ENCODE assay signal across 8 cellular contexts in genomic region chr12:124321040-124321481, GRCh38. TPM values are rescaled to one million over a fixed set of nuclear protein-coding genes. Genes with fewer than 3 reads are reported as not detected.
DNase-seq lines count a peak whose midpoint lies in the region; ATAC-seq and TF ChIP-seq lines count a peak whose summit lies in the region.

No MANE protein-coding gene starts in this region.

- peaks cover 48% of the 10 kb centered on the region for H3K36me3 Mint-ChIP-seq in GM23338 (ENCODE audit: low read depth)
- peaks cover 18% of the 10 kb centered on the region for H3K36me3 Mint-ChIP-seq in endothelial cell (ENCODE audit: low read depth, unreplicated experiment)

- H3K4me3 ChIP-seq in GM23338: no peak overlapping the region

- no peaks in the 10 kb centered on the region for H4K20me1 ChIP-seq in GM23338 (replicated peaks; ENCODE audit: insufficient read depth)

- TF ChIP-seq CTCF in GM23338 (conservative IDR thresholded peaks at IDR 0.05; ENCODE audit: low read depth in 2 of 2): peak; percentile 90 to 95
- peak; percentile 94 for TF ChIP-seq CTCF in endothelial cell (IDR thresholded peaks at IDR 0.05; ENCODE audit: unreplicated experiment)

- peak; percentile 79 for ATAC-seq in GM23338
- ATAC-seq in GM18858 (IDR thresholded peaks at IDR 0.05; ENCODE audit: unreplicated experiment): no peak

- H3K4me1 Mint-ChIP-seq in GM23338 (peaks cover 27% of the 10 kb centered on the region), endothelial cell (ENCODE audit: unreplicated experiment) (peaks cover 5% of the 10 kb centered on the region)

- H3K9me3 Mint-ChIP-seq in GM23338: peaks cover 33% of the 10 kb centered on the region
- H3K9me3 Mint-ChIP-seq in endothelial cell (ENCODE audit: unreplicated experiment): peaks cover 10% of the 10 kb centered on the region

- H3F3A ChIP-seq in GM23338 (replicated peaks; ENCODE audit: low read depth): peaks cover 9% of the 10 kb centered on the region; the same call in 1 of the 2 replicates

- H3K36me3 ChIP-seq in GM23338 (ENCODE audit: insufficient read depth): peaks cover 13% of the 10 kb centered on the region; the same call in 1 of the 2 replicates

- H3K79me2 ChIP-seq in GM23338 (replicated peaks; ENCODE audit: insufficient read depth): no peaks in the 10 kb centered on the region

- no peak overlapping the region for H2AFZ ChIP-seq in GM23338

- H3K27me3 Mint-ChIP-seq in GM23338 (ENCODE audit: insufficient read depth, low read depth, poor library complexity) (peaks cover 40% of the 10 kb centered on the region), endothelial cell (ENCODE audit: unreplicated experiment) (peaks cover 22% of the 10 kb centered on the region)

- DNase-seq in ELF-1 (ENCODE audit: low read depth, low spot score) (peak; percentile 81), GM23338 (ENCODE audit: low spot score) (peak; percentile 78), NCI-H2171 treated with DMSO at 0.1 percent for 48 hours (lab: John Stamatoyannopoulos, UW) (peak; percentile 26), endothelial cell (ENCODE audit: low spot score) (peak; percentile 86), myocyte (ENCODE audit: low read depth) (peak; percentile 60)
- DNase-seq in activated CD8-positive, alpha-beta memory T cell treated with anti-CD3 and anti-CD28 coated beads for 48 hours (ENCODE audit: low read depth in 2 of 3, low spot score in 2 of 3): peak; percentile 40 to 64 (median 62)
- peak; percentile 14 to 32 for DNase-seq in stimulated activated CD8-positive, alpha-beta memory T cell treated with anti-CD3 and anti-CD28 coated beads, Interleukin-7, amount 100 ng/mL, for 4 hours (ENCODE audit: low read depth in 2 of 2)

- no peak overlapping the region for H3K4me3 Mint-ChIP-seq in GM23338
- no peak overlapping the region for H3K4me3 Mint-ChIP-seq in endothelial cell (ENCODE audit: unreplicated experiment)

- H3K27me3 ChIP-seq in GM23338 (ENCODE audit: insufficient read depth): no peaks in the 10 kb centered on the region

- peaks cover 18% of the 10 kb centered on the region for H3K4me1 ChIP-seq in GM23338 (ENCODE audit: insufficient read depth)

- no peak overlapping the region for H3K27ac ChIP-seq in GM23338 (ENCODE audit: low read depth)

- H3K9me2 ChIP-seq in GM23338 (ENCODE audit: insufficient read depth): no peaks in the 10 kb centered on the region

- no peak overlapping the region for H3K4me2 ChIP-seq in GM23338

- H3K27ac Mint-ChIP-seq in GM23338 (no peak overlapping the region), endothelial cell (ENCODE audit: unreplicated experiment) (no peak overlapping the region)

TF ChIP-seq in GM23338, 12 proteins besides CTCF, POLR2A, EP300 and RAD21 (continues in another document):
- TF ChIP-seq CREB1 (CRISPR knock-in tag; IDR thresholded peaks at IDR 0.05; ENCODE audit: low read depth): no peak
- TF ChIP-seq STAT1 (IDR thresholded peaks at IDR 0.05; ENCODE audit: unreplicated experiment): no peak
- TF ChIP-seq, protein P1, sequence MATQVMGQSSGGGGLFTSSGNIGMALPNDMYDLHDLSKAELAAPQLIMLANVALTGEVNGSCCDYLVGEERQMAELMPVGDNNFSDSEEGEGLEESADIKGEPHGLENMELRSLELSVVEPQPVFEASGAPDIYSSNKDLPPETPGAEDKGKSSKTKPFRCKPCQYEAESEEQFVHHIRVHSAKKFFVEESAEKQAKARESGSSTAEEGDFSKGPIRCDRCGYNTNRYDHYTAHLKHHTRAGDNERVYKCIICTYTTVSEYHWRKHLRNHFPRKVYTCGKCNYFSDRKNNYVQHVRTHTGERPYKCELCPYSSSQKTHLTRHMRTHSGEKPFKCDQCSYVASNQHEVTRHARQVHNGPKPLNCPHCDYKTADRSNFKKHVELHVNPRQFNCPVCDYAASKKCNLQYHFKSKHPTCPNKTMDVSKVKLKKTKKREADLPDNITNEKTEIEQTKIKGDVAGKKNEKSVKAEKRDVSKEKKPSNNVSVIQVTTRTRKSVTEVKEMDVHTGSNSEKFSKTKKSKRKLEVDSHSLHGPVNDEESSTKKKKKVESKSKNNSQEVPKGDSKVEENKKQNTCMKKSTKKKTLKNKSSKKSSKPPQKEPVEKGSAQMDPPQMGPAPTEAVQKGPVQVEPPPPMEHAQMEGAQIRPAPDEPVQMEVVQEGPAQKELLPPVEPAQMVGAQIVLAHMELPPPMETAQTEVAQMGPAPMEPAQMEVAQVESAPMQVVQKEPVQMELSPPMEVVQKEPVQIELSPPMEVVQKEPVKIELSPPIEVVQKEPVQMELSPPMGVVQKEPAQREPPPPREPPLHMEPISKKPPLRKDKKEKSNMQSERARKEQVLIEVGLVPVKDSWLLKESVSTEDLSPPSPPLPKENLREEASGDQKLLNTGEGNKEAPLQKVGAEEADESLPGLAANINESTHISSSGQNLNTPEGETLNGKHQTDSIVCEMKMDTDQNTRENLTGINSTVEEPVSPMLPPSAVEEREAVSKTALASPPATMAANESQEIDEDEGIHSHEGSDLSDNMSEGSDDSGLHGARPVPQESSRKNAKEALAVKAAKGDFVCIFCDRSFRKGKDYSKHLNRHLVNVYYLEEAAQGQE (IDR thresholded peaks at IDR 0.05; ENCODE audit: unreplicated experiment): no peak
- no peak for TF ChIP-seq ZNF114 (CRISPR knock-in tag; IDR thresholded peaks at IDR 0.05)
- TF ChIP-seq, protein P2, sequence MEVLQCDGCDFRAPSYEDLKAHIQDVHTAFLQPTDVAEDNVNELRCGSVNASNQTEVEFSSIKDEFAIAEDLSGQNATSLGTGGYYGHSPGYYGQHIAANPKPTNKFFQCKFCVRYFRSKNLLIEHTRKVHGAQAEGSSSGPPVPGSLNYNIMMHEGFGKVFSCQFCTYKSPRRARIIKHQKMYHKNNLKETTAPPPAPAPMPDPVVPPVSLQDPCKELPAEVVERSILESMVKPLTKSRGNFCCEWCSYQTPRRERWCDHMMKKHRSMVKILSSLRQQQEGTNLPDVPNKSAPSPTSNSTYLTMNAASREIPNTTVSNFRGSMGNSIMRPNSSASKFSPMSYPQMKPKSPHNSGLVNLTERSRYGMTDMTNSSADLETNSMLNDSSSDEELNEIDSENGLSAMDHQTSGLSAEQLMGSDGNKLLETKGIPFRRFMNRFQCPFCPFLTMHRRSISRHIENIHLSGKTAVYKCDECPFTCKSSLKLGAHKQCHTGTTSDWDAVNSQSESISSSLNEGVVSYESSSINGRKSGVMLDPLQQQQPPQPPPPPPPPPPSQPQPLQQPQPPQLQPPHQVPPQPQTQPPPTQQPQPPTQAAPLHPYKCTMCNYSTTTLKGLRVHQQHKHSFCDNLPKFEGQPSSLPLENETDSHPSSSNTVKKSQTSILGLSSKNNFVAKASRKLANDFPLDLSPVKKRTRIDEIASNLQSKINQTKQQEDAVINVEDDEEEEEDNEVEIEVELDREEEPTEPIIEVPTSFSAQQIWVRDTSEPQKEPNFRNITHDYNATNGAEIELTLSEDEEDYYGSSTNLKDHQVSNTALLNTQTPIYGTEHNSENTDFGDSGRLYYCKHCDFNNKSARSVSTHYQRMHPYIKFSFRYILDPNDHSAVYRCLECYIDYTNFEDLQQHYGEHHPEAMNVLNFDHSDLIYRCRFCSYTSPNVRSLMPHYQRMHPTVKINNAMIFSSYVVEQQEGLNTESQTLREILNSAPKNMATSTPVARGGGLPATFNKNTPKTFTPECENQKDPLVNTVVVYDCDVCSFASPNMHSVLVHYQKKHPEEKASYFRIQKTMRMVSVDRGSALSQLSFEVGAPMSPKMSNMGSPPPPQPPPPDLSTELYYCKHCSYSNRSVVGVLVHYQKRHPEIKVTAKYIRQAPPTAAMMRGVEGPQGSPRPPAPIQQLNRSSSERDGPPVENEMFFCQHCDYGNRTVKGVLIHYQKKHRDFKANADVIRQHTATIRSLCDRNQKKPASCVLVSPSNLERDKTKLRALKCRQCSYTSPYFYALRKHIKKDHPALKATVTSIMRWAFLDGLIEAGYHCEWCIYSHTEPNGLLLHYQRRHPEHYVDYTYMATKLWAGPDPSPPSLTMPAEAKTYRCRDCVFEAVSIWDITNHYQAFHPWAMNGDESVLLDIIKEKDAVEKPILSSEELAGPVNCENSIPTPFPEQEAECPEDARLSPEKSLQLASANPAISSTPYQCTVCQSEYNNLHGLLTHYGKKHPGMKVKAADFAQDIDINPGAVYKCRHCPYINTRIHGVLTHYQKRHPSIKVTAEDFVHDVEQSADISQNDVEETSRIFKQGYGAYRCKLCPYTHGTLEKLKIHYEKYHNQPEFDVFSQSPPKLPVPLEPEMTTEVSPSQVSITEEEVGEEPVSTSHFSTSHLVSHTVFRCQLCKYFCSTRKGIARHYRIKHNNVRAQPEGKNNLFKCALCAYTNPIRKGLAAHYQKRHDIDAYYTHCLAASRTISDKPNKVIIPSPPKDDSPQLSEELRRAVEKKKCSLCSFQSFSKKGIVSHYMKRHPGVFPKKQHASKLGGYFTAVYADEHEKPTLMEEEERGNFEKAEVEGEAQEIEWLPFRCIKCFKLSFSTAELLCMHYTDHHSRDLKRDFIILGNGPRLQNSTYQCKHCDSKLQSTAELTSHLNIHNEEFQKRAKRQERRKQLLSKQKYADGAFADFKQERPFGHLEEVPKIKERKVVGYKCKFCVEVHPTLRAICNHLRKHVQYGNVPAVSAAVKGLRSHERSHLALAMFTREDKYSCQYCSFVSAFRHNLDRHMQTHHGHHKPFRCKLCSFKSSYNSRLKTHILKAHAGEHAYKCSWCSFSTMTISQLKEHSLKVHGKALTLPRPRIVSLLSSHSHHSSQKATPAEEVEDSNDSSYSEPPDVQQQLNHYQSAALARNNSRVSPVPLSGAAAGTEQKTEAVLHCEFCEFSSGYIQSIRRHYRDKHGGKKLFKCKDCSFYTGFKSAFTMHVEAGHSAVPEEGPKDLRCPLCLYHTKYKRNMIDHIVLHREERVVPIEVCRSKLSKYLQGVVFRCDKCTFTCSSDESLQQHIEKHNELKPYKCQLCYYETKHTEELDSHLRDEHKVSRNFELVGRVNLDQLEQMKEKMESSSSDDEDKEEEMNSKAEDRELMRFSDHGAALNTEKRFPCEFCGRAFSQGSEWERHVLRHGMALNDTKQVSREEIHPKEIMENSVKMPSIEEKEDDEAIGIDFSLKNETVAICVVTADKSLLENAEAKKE (CRISPR knock-in tag; IDR thresholded peaks at IDR 0.05): no peak
- no peak for TF ChIP-seq NANOG (IDR thresholded peaks at IDR 0.05; ENCODE audit: borderline replicate concordance)
- no peak for TF ChIP-seq ZNF331 (CRISPR knock-in tag; IDR thresholded peaks at IDR 0.05; ENCODE audit: low read depth)
- TF ChIP-seq EZH2 (IDR thresholded peaks at IDR 0.05; ENCODE audit: low read depth, unreplicated experiment): no peak
- no peak for TF ChIP-seq POLR2AphosphoS5 (IDR thresholded peaks at IDR 0.05; ENCODE audit: low read depth)
- TF ChIP-seq JUNB (IDR thresholded peaks at IDR 0.05; ENCODE audit: unreplicated experiment): no peak
- TF ChIP-seq EZH2phosphoT487 (IDR thresholded peaks at IDR 0.05; ENCODE audit: unreplicated experiment): no peak

RNA-seq across cellular contexts. Expression of gene RFLNA, which starts 26.2 kb away (rescaled TPM):
- 16.2 and 20.4 TPM in 2 replicates for total RNA-seq in GM23338 (2014; rRNA removed; shearing (Covaris generic))
- polyA plus RNA-seq in GM23338 (2016; fragmentation: Nextera tagmentation; extraction: Ambion mirVana): 3.8 and 3.9 TPM in 2 replicates
- total RNA-seq in endothelial cell (ENCODE audit: unreplicated experiment): 13.3 TPM
- total RNA-seq in myocyte: 4.9 and 7.9 TPM in 2 replicates
- polyA plus RNA-seq in myocyte (2012): 28.5 TPM

Comparison
In these comparisons a context has a peak if more than half of its experiments do, and no peak if none do; other contexts are left out.
1. DNase-seq: peak in every context shown above with its lines; median percentile 86 in endothelial cell; 81 in ELF-1; 78 in GM23338; 62 in activated CD8-positive, alpha-beta memory T cell treated with anti-CD3 and anti-CD28 coated beads for 48 hours; 60 in myocyte; 26 in NCI-H2171 treated with DMSO at 0.1 percent for 48 hours; 23 in stimulated activated CD8-positive, alpha-beta memory T cell treated with anti-CD3 and anti-CD28 coated beads, Interleukin-7, amount 100 ng/mL, for 4 hours.